8 cellular contexts compared by ENCODE assay signal in genomic region chr17:81003711-81004335, GRCh38. TPM values are rescaled to one million over a fixed set of nuclear protein-coding genes. Genes with fewer than 3 reads are reported as not detected.
DNase-seq lines count a peak whose midpoint lies in the region; ATAC-seq and TF ChIP-seq lines count a peak whose summit lies in the region.

No MANE protein-coding gene starts in this region.

- TF ChIP-seq POLR2A in tibial nerve (IDR thresholded peaks at IDR 0.05) = no peak

- no peak overlapping the region for H3K9ac ChIP-seq in iPS-15b (ENCODE audit: low read depth, low read length)

- H3K4me3 Mint-ChIP-seq in WTC11 = peak overlapping the region; percentile 53

- H3K4me3 ChIP-seq in iPS-15b (ENCODE audit: low read depth, low read length) = peak overlapping the region; percentile 23
- peak overlapping the region; percentile 3 to 50 (median 26) for H3K4me3 ChIP-seq in tibial nerve

- CTCF ChIA-PET in WTC11 (lab: Charles Lee) = interaction anchor here (0.7 to 2.2 kb wide), 3 partner anchors 15 to 20 kb away, joined by 3 to 7 read pairs (median 4); no protein-coding TSS in a partner anchor

- H3K36me3 ChIP-seq in iPS-15b (ENCODE audit: control insufficient read depth, insufficient read depth, low read length) = peaks cover 10% of the 10 kb centered on the region
- peaks cover 0 to 18% (median 0%) of the 10 kb centered on the region in 3 donors for H3K36me3 ChIP-seq in tibial nerve

- POLR2A ChIA-PET in WTC11 (lab: Charles Lee) = interaction anchor here (0.6 kb wide), 1 partner anchor 40 kb away, joined by 3 read pairs; no protein-coding TSS in a partner anchor

- intact Hi-C loops in posterior vena cava (cut with DNase I) = no loop called here

- no peaks in the 10 kb centered on the region for H3K9me3 Mint-ChIP-seq in WTC11

- H3K4me1 ChIP-seq in iPS-15b (ENCODE audit: control insufficient read depth, insufficient read depth, low read length) = no peaks in the 10 kb centered on the region
- peaks cover 0 to 40% (median 15%) of the 10 kb centered on the region in 4 donors for H3K4me1 ChIP-seq in tibial nerve

- WGBS in tibial nerve, 2 donors = 4% methylated on average over 26 of the region's 56 CpGs

- no peak for TF ChIP-seq EP300 in tibial nerve (IDR thresholded peaks at IDR 0.05)

- peaks cover 3% of the 10 kb centered on the region; the same call in 1 of the 2 replicates for H3K4me1 Mint-ChIP-seq in WTC11

- peaks cover 54% of the 10 kb centered on the region for H3K27me3 Mint-ChIP-seq in WTC11 (ENCODE audit: low read depth)

- H3K27ac Mint-ChIP-seq in WTC11 = no peak overlapping the region

- DNase-seq in activated effector memory CD4-positive, alpha-beta T cell treated with anti-CD3 and anti-CD28 coated beads, Interleukin-2, amount 50 U/mL, for 16 hours = peak; percentile 65
- DNase-seq in activated effector memory CD4-positive, alpha-beta T cell treated with Interleukin-2 at 50 U/mL for 16 hours = no peak
- DNase-seq in WTC11 (ENCODE audit: low spot score) = no peak
- no peak for DNase-seq in tibial nerve (ENCODE audit: low spot score in 2 of 2)
- no peak for DNase-seq in superior temporal gyrus (ENCODE audit: extremely low spot score)
- no peak for DNase-seq in posterior vena cava (ENCODE audit: low spot score)

- H3K36me3 Mint-ChIP-seq in WTC11 = no peaks in the 10 kb centered on the region; the same call in 1 of the 2 replicates

- no peaks in the 10 kb centered on the region for H3K9me3 ChIP-seq in iPS-15b (ENCODE audit: control insufficient read depth, insufficient read depth, low read length)
- no peaks in the 10 kb centered on the region for H3K9me3 ChIP-seq in tibial nerve

- peaks cover 23% of the 10 kb centered on the region for H3K27me3 ChIP-seq in iPS-15b (ENCODE audit: control insufficient read depth, insufficient read depth, low read length)
- peaks cover 0 to 44% of the 10 kb centered on the region in 2 donors for H3K27me3 ChIP-seq in tibial nerve

- TF ChIP-seq CTCF in WTC11 (IDR thresholded peaks at IDR 0.05) (no peak), tibial nerve (IDR thresholded peaks at IDR 0.05) (no peak)

- no peak overlapping the region for H3K27ac ChIP-seq in tibial nerve

- ATAC-seq in WTC11 = peak; percentile 56
- no peak for ATAC-seq in GM21515 (IDR thresholded peaks at IDR 0.05; ENCODE audit: unreplicated experiment)

TF ChIP-seq in WTC11, 78 proteins besides CTCF, POLR2A, EP300 and RAD21:
- TF ChIP-seq ZNF121 (CRISPR knock-in tag; IDR thresholded peaks at IDR 0.05) (peak; percentile 33; the same call in 1 of the 2 replicates), GRHL2 (CRISPR knock-in tag; IDR thresholded peaks at IDR 0.05; ENCODE audit: insufficient replicate concordance, severe bottlenecking) (no peak), GTF2I (CRISPR knock-in tag; conservative IDR thresholded peaks at IDR 0.05) (0 out of 2 replicates have a peak, but pooled peaks have one; percentile 47), ZSCAN18 (CRISPR knock-in tag; IDR thresholded peaks at IDR 0.05) (no peak), USF2 (CRISPR knock-in tag; IDR thresholded peaks at IDR 0.05) (peak; percentile 66), TEAD1 (CRISPR knock-in tag; IDR thresholded peaks at IDR 0.05) (no peak), ZNF671 (CRISPR knock-in tag; IDR thresholded peaks at IDR 0.05) (no peak), ZBTB43 (CRISPR knock-in tag; IDR thresholded peaks at IDR 0.05) (no peak)

RNA-seq across cellular contexts. Expression of gene CHMP6, which starts 12.2 kb away (rescaled TPM):
- total RNA-seq in WTC11 (2021) (15.0 to 23.1 TPM (median 19.6 TPM) in 3 replicates), tibial nerve (10 to 100 TPM; 30.6 to 46.3 (median 40.2) TPM), posterior vena cava (10 to 100 TPM; 23.7 to 25.9 TPM)

RNA-seq across cellular contexts. Expression of gene BAIAP2, which starts 31.1 kb away (rescaled TPM):
- total RNA-seq in WTC11 (2021) = 16.9 to 20.7 TPM (median 18.4 TPM) in 3 replicates
- total RNA-seq in tibial nerve = 10 to 100 TPM; 49.5 to 81.2 (median 66.9) TPM
- 10 to 100 TPM; 18.2 to 30.5 TPM for total RNA-seq in posterior vena cava
